In genomic region chr6:108113557-108114519, GRCh38 we compare ENCODE assay signal across 8 cellular contexts. TPM values are rescaled to one million over a fixed set of nuclear protein-coding genes. Genes with fewer than 3 reads are reported as not detected.
A peak's percentile ranks its signal among the peaks of the same experiment; 100 is the strongest.
DNase-seq lines count a peak whose midpoint lies in the region; ATAC-seq and FAIRE-seq lines count a peak whose summit lies in the region.

No MANE protein-coding gene starts in this region.

- H3K9ac ChIP-seq in Karpas-422 (ENCODE audit: low read length): no peak overlapping the region

- H4K20me1 ChIP-seq in Karpas-422 (ENCODE audit: insufficient read depth, low read depth, low read length): peaks cover 4% of the 10 kb centered on the region; the same call in 1 of the 2 replicates

- peaks cover 90% of the 10 kb centered on the region for H3K27me3 Mint-ChIP-seq in T-helper 1 cell treated with Interleukin-12 subunit alpha and Interleukin-12 subunit beta and Interleukin-4 antibody, amounts not matched to agents 30 μg/mL and 1 μg/mL, for 36 hours (ENCODE audit: low read depth)

- H3K9me2 ChIP-seq in Karpas-422 (replicated peaks; ENCODE audit: insufficient read depth, low read length): no peaks in the 10 kb centered on the region

- peak overlapping the region; percentile 61 for H3K4me3 Mint-ChIP-seq in T-helper 1 cell treated with Interleukin-12 subunit alpha and Interleukin-12 subunit beta and Interleukin-4 antibody, amounts not matched to agents 30 μg/mL and 1 μg/mL, for 36 hours

- H3K36me3 ChIP-seq in Karpas-422 (ENCODE audit: insufficient read depth, low read length): no peaks in the 10 kb centered on the region

- H3K27me3 ChIP-seq in Karpas-422 (ENCODE audit: low read length): 0 out of 2 replicates have a peak, but pooled peaks cover 3% of the 10 kb centered on the region

- H3K27ac ChIP-seq in Karpas-422 (ENCODE audit: low read length): no peak overlapping the region

- H3K4me1 Mint-ChIP-seq in T-helper 1 cell treated with Interleukin-12 subunit alpha and Interleukin-12 subunit beta and Interleukin-4 antibody, amounts not matched to agents 30 μg/mL and 1 μg/mL, for 36 hours (ENCODE audit: low read depth): peaks cover 30% of the 10 kb centered on the region

- no peak overlapping the region for H3K4me2 ChIP-seq in Karpas-422 (ENCODE audit: low read depth, low read length, poor library complexity, severe bottlenecking)

- H3K79me2 ChIP-seq in Karpas-422 (ENCODE audit: low read length): no peaks in the 10 kb centered on the region

- no peak overlapping the region for H2AFZ ChIP-seq in Karpas-422 (ENCODE audit: low read length)

- H3K27ac Mint-ChIP-seq in T-helper 1 cell treated with Interleukin-12 subunit alpha and Interleukin-12 subunit beta and Interleukin-4 antibody, amounts not matched to agents 30 μg/mL and 1 μg/mL, for 36 hours: peak overlapping the region; percentile 0

- DNase-seq in T-helper 1 cell (no peak), Karpas-422 (peak; percentile 81), SKM-1 treated with dmso at 0.1 percent for 144 hours (lab: John Stamatoyannopoulos, UW; ENCODE audit: unreplicated experiment) (peak; percentile 44), middle frontal gyrus (ENCODE audit: extremely low spot score, low spot score) (peak; percentile 28)

- ATAC-seq in HG02840 (IDR thresholded peaks at IDR 0.05; ENCODE audit: low FRiP score, unreplicated experiment): no peak
- ATAC-seq in GM18502 (IDR thresholded peaks at IDR 0.05; ENCODE audit: poor library complexity, unreplicated experiment): no peak

- no peaks in the 10 kb centered on the region for H3K9me3 ChIP-seq in Karpas-422 (ENCODE audit: low read length)

- peaks cover 27% of the 10 kb centered on the region for H3K4me1 ChIP-seq in Karpas-422 (ENCODE audit: low read length)

- peak; percentile 62 for FAIRE-seq in endometrium (lab: Jason Lieb, UNC)

- no peaks in the 10 kb centered on the region for H3K9me3 Mint-ChIP-seq in T-helper 1 cell treated with Interleukin-12 subunit alpha and Interleukin-12 subunit beta and Interleukin-4 antibody, amounts not matched to agents 30 μg/mL and 1 μg/mL, for 36 hours

- H3K36me3 Mint-ChIP-seq in T-helper 1 cell treated with Interleukin-12 subunit alpha and Interleukin-12 subunit beta and Interleukin-4 antibody, amounts not matched to agents 30 μg/mL and 1 μg/mL, for 36 hours (ENCODE audit: low read depth): peaks cover 5% of the 10 kb centered on the region

- no peak overlapping the region for H3K4me3 ChIP-seq in Karpas-422 (ENCODE audit: low read length)

RNA-seq across cellular contexts. Expression of gene OSTM1, which starts 39.3 kb away (rescaled TPM):
- 27.1 and 60.3 TPM in 2 replicates for total RNA-seq in Karpas-422 (2014; rRNA removed; shearing (Covaris generic); ENCODE audit: low replicate concordance)

RNA-seq across cellular contexts. Expression of gene NR2E1, which starts 52.0 kb away (rescaled TPM):
- not detected in 2 replicates for total RNA-seq in Karpas-422 (2014; rRNA removed; shearing (Covaris generic); ENCODE audit: low replicate concordance)

Comparison
In these comparisons a context has a peak if more than half of its experiments do, and no peak if none do; other contexts are left out.
1. DNase-seq: peak in Karpas-422 (single experiment), SKM-1 treated with dmso at 0.1 percent for 144 hours (single experiment) and middle frontal gyrus (single experiment); none in T-helper 1 cell (0 of 5).